In genomic region chr5:59275537-59276276, GRCh38 we compare ENCODE assay signal across 8 cellular contexts.
A peak's percentile ranks its signal among the peaks of the same experiment; 100 is the strongest.
DNase-seq lines count a peak whose midpoint lies in the region; ATAC-seq and TF ChIP-seq lines count a peak whose summit lies in the region.

No MANE protein-coding gene starts in this region.

- no peak overlapping the region for H3K9ac ChIP-seq in Loucy (ENCODE audit: low read depth, low read length, poor library complexity, severe bottlenecking)
- peak overlapping the region; percentile 68 to 82 for H3K9ac ChIP-seq in colonic mucosa (ENCODE audit: low read depth in 2 of 2, low read length in 2 of 2)

- H3K27me3 ChIP-seq in Loucy (ENCODE audit: insufficient read depth, low read length, poor library complexity, severe bottlenecking), result no peaks in the 10 kb centered on the region
- no peaks in the 10 kb centered on the region for H3K27me3 ChIP-seq in colonic mucosa

- intact Hi-C loops in colonic mucosa (cut with DNase I), result no loop called here

- H3K4me1 Mint-ChIP-seq in stimulated activated memory B cell treated with anti-CD40 and anti-IgM and Interleukin-4, amounts not matched to agents 10 μg/mL and 1 μg/mL and 100 μg/mL, for 72 hours, result peaks cover 21% of the 10 kb centered on the region

- TF ChIP-seq CTCF in Loucy (conservative IDR thresholded peaks at IDR 0.05; ENCODE audit: low read length), result no peak
- TF ChIP-seq CTCF in colonic mucosa (IDR thresholded peaks at IDR 0.05), result no peak

- H3K4me1 ChIP-seq in Loucy (ENCODE audit: insufficient read depth, low read length, poor library complexity, severe bottlenecking) (no peaks in the 10 kb centered on the region), colonic mucosa (peaks cover 10% of the 10 kb centered on the region)

- no peaks in the 10 kb centered on the region for H3K27me3 Mint-ChIP-seq in stimulated activated memory B cell treated with anti-CD40 and anti-IgM and Interleukin-4, amounts not matched to agents 10 μg/mL and 1 μg/mL and 100 μg/mL, for 72 hours

- no peaks in the 10 kb centered on the region for H4K20me1 ChIP-seq in Loucy (ENCODE audit: insufficient read depth, low read length, poor library complexity, severe bottlenecking)

- no peaks in the 10 kb centered on the region for H3K9me2 ChIP-seq in Loucy (replicated peaks; ENCODE audit: low read depth, low read length)

- no peaks in the 10 kb centered on the region for H3F3A ChIP-seq in Loucy (ENCODE audit: low read depth)

- peak; percentile 71 for ATAC-seq in stimulated activated memory B cell treated with anti-CD40 and anti-IgM and Interleukin-4, amounts not matched to agents 10 μg/mL and 1 μg/mL and 100 μg/mL, for 72 hours
- ATAC-seq in GM21447 (IDR thresholded peaks at IDR 0.05; ENCODE audit: unreplicated experiment), result no peak

- H3K27ac Mint-ChIP-seq in stimulated activated memory B cell treated with anti-CD40 and anti-IgM and Interleukin-4, amounts not matched to agents 10 μg/mL and 1 μg/mL and 100 μg/mL, for 72 hours, result peak overlapping the region; percentile 30

- peak overlapping the region; percentile 59 for H3K4me2 ChIP-seq in Loucy (ENCODE audit: low read depth, low read length, poor library complexity, severe bottlenecking)

- H3K4me3 Mint-ChIP-seq in stimulated activated memory B cell treated with anti-CD40 and anti-IgM and Interleukin-4, amounts not matched to agents 10 μg/mL and 1 μg/mL and 100 μg/mL, for 72 hours, result peak overlapping the region; percentile 77

- H3K27ac ChIP-seq in colonic mucosa, result peak overlapping the region; percentile 86

- H3K79me2 ChIP-seq in Loucy (ENCODE audit: insufficient read depth, low read length), result no peaks in the 10 kb centered on the region

- DNase-seq in AML-193 (lab: John Stamatoyannopoulos, UW), result peak; percentile 43 to 66
- DNase-seq in colonic mucosa, result peak; percentile 72
- DNase-seq in left kidney (ENCODE audit: low read depth, low spot score), result peak; percentile 83
- no peak for DNase-seq in SK-N-DZ (ENCODE audit: low spot score)
- no peak for DNase-seq in NCI-H1930 (lab: John Stamatoyannopoulos, UW)

- H3K4me3 ChIP-seq in Loucy (ENCODE audit: low read length, poor library complexity, severe bottlenecking) (peak overlapping the region; percentile 58), colonic mucosa (peak overlapping the region; percentile 33)

- H3K9me3 ChIP-seq in Loucy (ENCODE audit: insufficient read depth, low read depth, low read length) (no peaks in the 10 kb centered on the region), colonic mucosa (no peaks in the 10 kb centered on the region)

- no peaks in the 10 kb centered on the region for H3K36me3 Mint-ChIP-seq in stimulated activated memory B cell treated with anti-CD40 and anti-IgM and Interleukin-4, amounts not matched to agents 10 μg/mL and 1 μg/mL and 100 μg/mL, for 72 hours

- H3K36me3 ChIP-seq in Loucy (ENCODE audit: insufficient read depth, low read length) (no peaks in the 10 kb centered on the region), colonic mucosa (no peaks in the 10 kb centered on the region)

- H3K9me3 Mint-ChIP-seq in stimulated activated memory B cell treated with anti-CD40 and anti-IgM and Interleukin-4, amounts not matched to agents 10 μg/mL and 1 μg/mL and 100 μg/mL, for 72 hours, result no peaks in the 10 kb centered on the region

- H2AFZ ChIP-seq in Loucy (ENCODE audit: low read length), result peak overlapping the region; percentile 71

Comparison
In these comparisons a context has a peak if more than half of its experiments do, and no peak if none do; other contexts are left out.
1. DNase-seq: peak in AML-193 (2 of 2), colonic mucosa (single experiment) and left kidney (single experiment); none in SK-N-DZ (single experiment) and NCI-H1930 (0 of 2).